In the genomic region with DNA sequence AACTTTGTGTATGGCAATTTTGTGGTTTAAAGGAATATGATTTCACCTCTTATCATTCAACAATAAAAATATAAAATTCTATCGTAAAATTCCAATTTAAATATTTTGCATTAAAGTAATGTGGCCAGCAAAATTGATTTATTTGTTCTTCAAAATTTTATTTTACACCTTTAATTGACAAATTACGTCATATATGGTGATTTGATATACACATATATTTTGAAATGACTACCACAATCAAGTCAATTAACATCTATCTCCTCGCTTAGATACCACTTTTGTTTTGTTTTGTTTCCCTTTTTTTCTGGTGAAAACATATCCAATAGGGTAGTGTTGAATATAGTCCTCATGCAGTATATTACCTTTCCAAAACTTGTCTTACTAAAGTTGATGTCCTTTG, we compare ENCODE assay signal across 39 cellular contexts.
"Had no signal": no experiment of that assay in that cellular context is flagged by ENCODE, and none has a peak within 500 bp of the region (broad histone marks: within the 10 kb centered on the region; RNA-seq: fewer than 3 reads in every experiment).

No MANE protein-coding gene starts in this region.

- H3K4me3 Mint-ChIP-seq: activated B cell treated with CpG ODN at 0.5 μM for 24 hours; activated CD4-positive, alpha-beta memory T cell treated with anti-CD3 and anti-CD28 coated beads for 36 hours; activated CD4-positive, alpha-beta T cell treated with anti-CD3 and anti-CD28 coated beads, Interleukin-2, amount 10 ng/mL, durations not matched to agents 24 days and 14 days; activated CD8-positive, alpha-beta T cell treated with anti-CD3 and anti-CD28 coated beads for 36 hours; activated naive CD4-positive, alpha-beta T cell treated with anti-CD3 and anti-CD28 coated beads for 36 hours; activated naive CD8-positive, alpha-beta T cell treated with anti-CD3 and anti-CD28 coated beads, Interleukin-2, amount 10 ng/mL, durations not matched to agents 7 days and 5 days; activated naive CD8-positive, alpha-beta T cell treated with anti-CD3 and anti-CD28 coated beads, Interleukin-2, amount 50 U/mL, for 24 hours; activated T-cell treated with anti-CD3 and anti-CD28 coated beads, Interleukin-2, amount 50 U/mL, for 4 hours; activated T-cell treated with anti-CD3 and anti-CD28 coated beads, Interleukin-2, amount 50 U/mL, for 72 hours; activated T-helper 1 cell treated with anti-CD3 and anti-CD28 coated beads, Interleukin-12 subunit alpha, Interleukin-12 subunit beta, Interleukin-2, Interleukin-4 antibody, amounts not matched to agents 30 ng/mL and 10 ng/mL and 1 ng/mL, durations not matched to agents 14 hours and 24 hours and 36 hours; activated T-helper 17 cell treated with anti-CD3 and anti-CD28 coated beads, Interleukin-2, amount 50 U/mL, for 72 hours; brain; central memory CD8-positive, alpha-beta T cell; T-helper 1 cell treated with Interleukin-12 subunit alpha and Interleukin-12 subunit beta and Interleukin-4 antibody, amounts not matched to agents 30 μg/mL and 1 μg/mL, for 36 hours; T-helper 2 cell treated with Interferon-gamma antibody and Interleukin-4, amounts not matched to agents 5 μg/mL and 100 μg/mL, for 36 hours had no signal

- H3K27ac ChIP-seq: ascending aorta, cardiac muscle cell, VCaP had no signal

- H3K9me3 Mint-ChIP-seq: activated CD4-positive, alpha-beta T cell treated with anti-CD3 and anti-CD28 coated beads, Interleukin-2, amount 10 ng/mL, durations not matched to agents 24 days and 14 days had no signal

- H3K27me3 ChIP-seq: ascending aorta, cardiac muscle cell had no signal

- H3K4me1 ChIP-seq: ascending aorta had no signal

- H3K4me3 ChIP-seq: ascending aorta, cardiac muscle cell had no signal

- H3K27me3 Mint-ChIP-seq: activated B cell treated with CpG ODN at 0.5 μM for 24 hours; activated CD4-positive, alpha-beta memory T cell treated with anti-CD3 and anti-CD28 coated beads for 36 hours; activated CD4-positive, alpha-beta T cell treated with anti-CD3 and anti-CD28 coated beads, Interleukin-2, amount 10 ng/mL, durations not matched to agents 24 days and 14 days; activated CD8-positive, alpha-beta T cell treated with anti-CD3 and anti-CD28 coated beads for 36 hours; activated naive CD8-positive, alpha-beta T cell treated with anti-CD3 and anti-CD28 coated beads, Interleukin-2, amount 10 ng/mL, durations not matched to agents 7 days and 5 days; activated naive CD8-positive, alpha-beta T cell treated with anti-CD3 and anti-CD28 coated beads, Interleukin-2, amount 50 U/mL, for 24 hours; activated T-helper 17 cell treated with anti-CD3 and anti-CD28 coated beads, Interleukin-2, amount 50 U/mL, for 72 hours; brain; central memory CD8-positive, alpha-beta T cell had no signal

- H3K9me3 ChIP-seq: ascending aorta had no signal

- ATAC-seq: activated CD8-positive, alpha-beta T cell treated with anti-CD3 and anti-CD28 coated beads for 36 hours; activated naive CD4-positive, alpha-beta T cell treated with anti-CD3 and anti-CD28 coated beads, Interleukin-2, amount 50 U/mL, for 72 hours; activated naive CD8-positive, alpha-beta T cell treated with anti-CD3 and anti-CD28 coated beads, Interleukin-2, amount 50 U/mL, for 24 hours; activated T-cell treated with anti-CD3 and anti-CD28 coated beads, Interleukin-2, amount 50 U/mL, for 4 hours; activated T-cell treated with anti-CD3 and anti-CD28 coated beads, Interleukin-2, amount 50 U/mL, for 72 hours; activated T-helper 17 cell treated with anti-CD3 and anti-CD28 coated beads, Interleukin-2, amount 50 U/mL, for 72 hours had no signal

- H3K27ac Mint-ChIP-seq: activated B cell treated with CpG ODN at 0.5 μM for 24 hours; activated CD4-positive, alpha-beta memory T cell treated with anti-CD3 and anti-CD28 coated beads for 36 hours; activated CD4-positive, alpha-beta T cell treated with anti-CD3 and anti-CD28 coated beads, Interleukin-2, amount 10 ng/mL, durations not matched to agents 24 days and 14 days; activated CD8-positive, alpha-beta T cell treated with anti-CD3 and anti-CD28 coated beads for 36 hours; activated naive CD4-positive, alpha-beta T cell treated with anti-CD3 and anti-CD28 coated beads for 36 hours; activated naive CD4-positive, alpha-beta T cell treated with anti-CD3 and anti-CD28 coated beads, Interleukin-2, amount 50 U/mL, for 72 hours; activated naive CD8-positive, alpha-beta T cell treated with anti-CD3 and anti-CD28 coated beads, Interleukin-2, amount 10 ng/mL, durations not matched to agents 7 days and 5 days; activated naive CD8-positive, alpha-beta T cell treated with anti-CD3 and anti-CD28 coated beads, Interleukin-2, amount 50 U/mL, for 24 hours; activated T-cell treated with anti-CD3 and anti-CD28 coated beads, Interleukin-2, amount 50 U/mL, for 72 hours; activated T-helper 1 cell treated with anti-CD3 and anti-CD28 coated beads, Interleukin-12 subunit alpha, Interleukin-12 subunit beta, Interleukin-2, Interleukin-4 antibody, amounts not matched to agents 30 ng/mL and 10 ng/mL and 1 ng/mL, durations not matched to agents 14 hours and 24 hours and 36 hours; activated T-helper 17 cell treated with anti-CD3 and anti-CD28 coated beads, Interleukin-2, amount 50 U/mL, for 72 hours; brain; T-helper 1 cell treated with Interleukin-12 subunit alpha and Interleukin-12 subunit beta and Interleukin-4 antibody, amounts not matched to agents 30 μg/mL and 1 μg/mL, for 36 hours; T-helper 2 cell treated with Interferon-gamma antibody and Interleukin-4, amounts not matched to agents 5 μg/mL and 100 μg/mL, for 36 hours had no signal

- DNase-seq: activated B cell treated with CpG ODN at 0.5 μM for 24 hours; activated CD4-positive, alpha-beta memory T cell treated with anti-CD3 and anti-CD28 coated beads for 36 hours; activated CD4-positive, alpha-beta T cell treated with anti-CD3 and anti-CD28 coated beads for 4 hours; activated CD4-positive, alpha-beta T cell treated with anti-CD3 and anti-CD28 coated beads, Interleukin-2, amount 10 ng/mL, durations not matched to agents 24 days and 14 days; activated CD4-positive, alpha-beta T cell treated with anti-CD3 and anti-CD28 coated beads, Interleukin-2, amount 50 U/mL, for 1 hour; activated CD4-positive, alpha-beta T cell treated with anti-CD3 and anti-CD28 coated beads, Interleukin-2, amount 50 U/mL, for 4 hours; activated CD4-positive, CD25-positive, alpha-beta regulatory T cell treated with anti-CD3 and anti-CD28 coated beads, Interleukin-2, amount 50 U/mL, for 72 hours; activated CD8-positive, alpha-beta memory T cell treated with anti-CD3 and anti-CD28 coated beads, Interleukin-2, amount 50 U/mL, for 4 hours; activated CD8-positive, alpha-beta T cell treated with anti-CD3 and anti-CD28 coated beads for 36 hours; activated effector memory CD4-positive, alpha-beta T cell treated with anti-CD3 and anti-CD28 coated beads, Interleukin-2, amount 50 U/mL, for 16 hours; activated gamma-delta T cell treated with Interleukin-2 at 50 U/mL for 16 hours; activated naive CD4-positive, alpha-beta T cell; activated naive CD4-positive, alpha-beta T cell treated with anti-CD3 and anti-CD28 coated beads for 36 hours; activated naive CD4-positive, alpha-beta T cell treated with anti-CD3 and anti-CD28 coated beads, Interleukin-2, amount 50 U/mL, for 16 hours; activated naive CD8-positive, alpha-beta T cell treated with anti-CD3 and anti-CD28 coated beads, Interleukin-2, amount 10 ng/mL, durations not matched to agents 7 days and 5 days; activated naive CD8-positive, alpha-beta T cell treated with anti-CD3 and anti-CD28 coated beads, Interleukin-2, amount 50 U/mL, for 24 hours; activated T-cell treated with anti-CD3 and anti-CD28 coated beads for 4 hours; activated T-cell treated with anti-CD3 and anti-CD28 coated beads, Interleukin-2, amount 50 U/mL, for 1 hour; activated T-cell treated with anti-CD3 and anti-CD28 coated beads, Interleukin-2, amount 50 U/mL, for 4 hours; activated T-cell treated with anti-CD3 and anti-CD28 coated beads, Interleukin-2, amount 50 U/mL, for 72 hours; amygdala; anterior cingulate cortex; caudate nucleus; cerebellar nuclear complex; T-helper 1 cell; T-helper 2 cell; T-helper 9 cell had no signal

- H3K36me3 ChIP-seq: ascending aorta, cardiac muscle cell had no signal

- H3K36me3 Mint-ChIP-seq: activated CD4-positive, alpha-beta memory T cell treated with anti-CD3 and anti-CD28 coated beads for 36 hours; activated naive CD8-positive, alpha-beta T cell treated with anti-CD3 and anti-CD28 coated beads, Interleukin-2, amount 10 ng/mL, durations not matched to agents 7 days and 5 days; brain had no signal

- H3K4me1 Mint-ChIP-seq: activated B cell treated with CpG ODN at 0.5 μM for 24 hours; activated CD4-positive, alpha-beta T cell treated with anti-CD3 and anti-CD28 coated beads, Interleukin-2, amount 10 ng/mL, durations not matched to agents 24 days and 14 days; activated naive CD8-positive, alpha-beta T cell treated with anti-CD3 and anti-CD28 coated beads, Interleukin-2, amount 10 ng/mL, durations not matched to agents 7 days and 5 days; activated naive CD8-positive, alpha-beta T cell treated with anti-CD3 and anti-CD28 coated beads, Interleukin-2, amount 50 U/mL, for 24 hours; activated T-helper 17 cell treated with anti-CD3 and anti-CD28 coated beads, Interleukin-2, amount 50 U/mL, for 72 hours; brain; central memory CD8-positive, alpha-beta T cell had no signal

- FAIRE-seq: bronchial epithelial cell, TTC549 had no signal
